In the genomic region with DNA sequence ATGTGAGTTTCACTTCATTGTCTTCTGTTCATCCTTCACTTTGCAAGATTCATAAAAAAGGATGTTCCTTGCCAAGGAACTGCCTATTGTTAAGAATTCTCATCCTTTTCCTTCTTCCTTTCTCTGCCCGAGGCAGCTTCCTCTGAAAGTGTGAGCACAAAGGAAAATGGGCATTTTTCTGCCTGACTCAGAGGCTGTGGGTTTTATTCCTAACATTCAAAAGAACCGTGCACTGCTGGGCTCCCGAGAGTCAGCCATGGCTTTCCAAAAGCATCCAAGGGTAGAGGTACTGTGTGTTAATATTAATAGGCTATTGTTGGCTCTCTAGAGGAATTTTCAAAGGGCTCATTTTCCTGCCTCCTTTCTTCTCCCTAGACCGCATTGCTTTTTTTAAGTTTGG, we compare ENCODE assay signal across 22 cellular contexts.
"Had no signal": no experiment of that assay in that cellular context is flagged by ENCODE, and none has a peak within 500 bp of the region (broad histone marks: within the 10 kb centered on the region; RNA-seq: fewer than 3 reads in every experiment).

No MANE protein-coding gene starts in this region.

- H3K4me3 ChIP-seq: cardiac muscle cell, gastrocnemius medialis, heart left ventricle, pancreas, right lobe of liver, smooth muscle cell, stomach, vagina had no signal

- H3K4me1 ChIP-seq: gastrocnemius medialis, pancreas, right lobe of liver, stomach, vagina had no signal

- H3K27ac ChIP-seq: cardiac muscle cell, gastrocnemius medialis, heart left ventricle, neutrophil, pancreas, right lobe of liver, stomach, vagina, VCaP had no signal

- DNase-seq: activated CD4-positive, CD25-positive, alpha-beta regulatory T cell treated with anti-CD3 and anti-CD28 coated beads, Interleukin-2, amount 50 U/mL, for 72 hours; activated CD8-positive, alpha-beta memory T cell treated with anti-CD3 and anti-CD28 coated beads for 24 hours; activated CD8-positive, alpha-beta memory T cell treated with anti-CD3 and anti-CD28 coated beads, Interleukin-2, amount 50 U/mL, for 48 hours; activated effector memory CD4-positive, alpha-beta T cell treated with Interleukin-2 at 50 U/mL for 16 hours; activated naive CD4-positive, alpha-beta T cell treated with anti-CD3 and anti-CD28 coated beads, Interleukin-2, amount 10 ng/mL, durations not matched to agents 7 days and 5 days; activated T-cell treated with anti-CD3 and anti-CD28 coated beads, Interleukin-2, amount 50 U/mL, for 48 hours; aorta; endodermal cell; erythroblast; gastrocnemius medialis; heart left ventricle; left ventricle myocardium superior; naive thymus-derived CD4-positive, alpha-beta T cell; pancreas; right lobe of liver; stimulated activated CD4-positive, alpha-beta T cell treated with anti-CD3 and anti-CD28 coated beads, Interleukin-4, amount 100 ng/mL, for 1 hour; stomach had no signal

- H3K4me2 ChIP-seq: smooth muscle cell had no signal

- FAIRE-seq: pancreas had no signal

- H3K27me3 ChIP-seq: cardiac muscle cell, neutrophil, pancreas, right lobe of liver, vagina had no signal

- H3K36me3 ChIP-seq: cardiac muscle cell, gastrocnemius medialis, heart left ventricle, neutrophil, pancreas, right lobe of liver, stomach, vagina had no signal

- H3K9me3 ChIP-seq: gastrocnemius medialis, neutrophil, pancreas, right lobe of liver, stomach, vagina had no signal
